Comparison of ENCODE assay signal across 8 cellular contexts in the genomic region with DNA sequence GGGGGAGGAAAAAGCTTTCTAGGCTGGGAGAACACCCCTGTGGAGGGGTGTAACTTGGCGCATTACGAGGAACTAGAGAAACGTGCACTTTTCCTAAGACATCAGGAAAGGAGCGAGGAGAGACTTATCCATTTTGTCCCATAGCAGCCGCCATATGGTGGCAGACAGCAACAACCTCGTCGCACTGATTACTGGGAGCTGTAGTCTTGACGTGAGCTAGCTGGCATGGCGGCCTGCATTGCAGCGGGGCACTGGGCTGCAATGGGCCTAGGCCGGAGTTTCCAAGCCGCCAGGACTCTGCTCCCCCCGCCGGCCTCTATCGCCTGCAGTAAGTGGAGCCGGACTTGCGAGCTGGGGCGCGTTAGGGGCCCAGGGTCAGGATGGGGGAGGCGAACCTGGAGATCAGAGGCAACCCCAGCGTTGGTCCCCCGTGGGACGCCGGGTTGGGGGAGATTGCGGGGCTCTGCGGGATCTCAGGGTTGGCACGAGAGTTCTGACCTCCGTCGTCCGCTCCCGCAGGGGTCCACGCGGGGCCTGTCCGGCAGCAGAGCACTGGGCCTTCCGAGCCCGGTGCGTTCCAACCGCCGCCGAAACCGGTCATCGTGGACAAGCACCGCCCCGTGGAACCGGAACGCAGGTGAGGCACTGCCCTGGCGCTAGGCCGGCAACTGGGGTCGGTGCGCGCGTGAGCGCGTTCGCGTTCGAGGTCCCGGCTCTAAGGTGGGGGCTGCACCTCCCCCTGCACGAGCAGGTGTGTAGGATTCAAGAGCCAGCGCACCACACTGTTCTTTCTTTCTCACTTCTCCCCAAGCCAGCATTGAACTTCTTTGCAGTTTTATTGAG. TPM values are rescaled to one million over a fixed set of nuclear protein-coding genes. Genes with fewer than 3 reads are reported as not detected.
DNase-seq lines count a peak whose midpoint lies in the region; ATAC-seq and TF ChIP-seq lines count a peak whose summit lies in the region.

A gene (plus strand): TSS at position 201 of the 843 bp plus-strand sequence. CDS start 25 bp downstream, at position 226.

- H3K36me3 Mint-ChIP-seq in naive B cell: peaks cover 5 to 8% of the 10 kb centered on the region in 2 donors
- peaks cover 50% of the 10 kb centered on the region for H3K36me3 Mint-ChIP-seq in stimulated activated effector memory CD8-positive, alpha-beta T cell treated with anti-CD3 and anti-CD28 coated beads, Interleukin-12 subunit alpha, Interleukin-12 subunit beta, amount 100 ng/mL, for 72 hours

- H3F3A ChIP-seq in DOHH2 (ENCODE audit: control insufficient read depth, insufficient read depth): no peaks in the 10 kb centered on the region

- H3K27me3 ChIP-seq in DOHH2 (ENCODE audit: control insufficient read depth, low read length): no peaks in the 10 kb centered on the region

- DNase-seq in RPMI7951 (ENCODE audit: low read depth) (peak; percentile 95), activated T-helper 1 cell treated with Interleukin-2 at 50 U/mL for 16 hours (ENCODE audit: low read depth) (peak; percentile 59), fibroblast of gingiva (ENCODE audit: low read depth) (peak; percentile 91), naive B cell (peak; percentile 73)
- peak; percentile 44 to 87 for DNase-seq in stimulated activated effector memory CD8-positive, alpha-beta T cell treated with anti-CD3 and anti-CD28 coated beads, Interleukin-12 subunit alpha, Interleukin-12 subunit beta, amount 100 ng/mL, for 72 hours (ENCODE audit: low spot score in 2 of 2)

- peak within 1 kb of the TSS; percentile 87 for H3K4me3 ChIP-seq in DOHH2 (ENCODE audit: low read length)

- no peaks in the 10 kb centered on the region for H4K20me1 ChIP-seq in DOHH2 (ENCODE audit: control insufficient read depth, insufficient read depth, low read depth, low read length)

- H3K9me2 ChIP-seq in DOHH2 (replicated peaks; ENCODE audit: control insufficient read depth, low read length): no peaks in the 10 kb centered on the region

- H3K27me3 Mint-ChIP-seq in naive B cell: no peaks in the 10 kb centered on the region

- H3K4me1 ChIP-seq in DOHH2 (ENCODE audit: control insufficient read depth, low read length): peaks cover 11% of the 10 kb centered on the region

- H3K36me3 ChIP-seq in DOHH2 (ENCODE audit: control insufficient read depth, low read length) (peaks cover 35% of the 10 kb centered on the region), KOPT-K1 (ENCODE audit: insufficient read depth, low read length) (peaks cover 36% of the 10 kb centered on the region)

- peak within 1 kb of the TSS; percentile 70 for H3K4me2 ChIP-seq in DOHH2 (ENCODE audit: low read length)

- no peak for TF ChIP-seq CTCF in DOHH2 (IDR thresholded peaks at IDR 0.05; ENCODE audit: low read depth, low read length, poor library complexity, severe bottlenecking)

- H3K4me3 Mint-ChIP-seq in naive B cell: peak within 1 kb of the TSS; percentile 91 to 99 (median 96)
- peak within 1 kb of the TSS; percentile 86 for H3K4me3 Mint-ChIP-seq in stimulated activated effector memory CD8-positive, alpha-beta T cell treated with anti-CD3 and anti-CD28 coated beads, Interleukin-12 subunit alpha, Interleukin-12 subunit beta, amount 100 ng/mL, for 72 hours

- peak within 1 kb of the TSS; percentile 41 for H3K27ac ChIP-seq in DOHH2 (ENCODE audit: low read depth, low read length)
- peak within 1 kb of the TSS; percentile 81 for H3K27ac ChIP-seq in KOPT-K1 (ENCODE audit: low read depth, low read length, poor library complexity, severe bottlenecking)

- H3K79me2 ChIP-seq in DOHH2 (ENCODE audit: control insufficient read depth, low read length): peaks cover 45% of the 10 kb centered on the region

- H3K27ac Mint-ChIP-seq in naive B cell: peak within 1 kb of the TSS; percentile 86 to 98 (median 94)
- H3K27ac Mint-ChIP-seq in stimulated activated effector memory CD8-positive, alpha-beta T cell treated with anti-CD3 and anti-CD28 coated beads, Interleukin-12 subunit alpha, Interleukin-12 subunit beta, amount 100 ng/mL, for 72 hours: peak within 1 kb of the TSS; percentile 93

- H3K9me3 ChIP-seq in DOHH2 (ENCODE audit: control insufficient read depth, insufficient read depth, low read length) (no peaks in the 10 kb centered on the region), KOPT-K1 (ENCODE audit: insufficient read depth, low read length, poor library complexity, severe bottlenecking) (no peaks in the 10 kb centered on the region)

- H3K9me3 Mint-ChIP-seq in naive B cell: no peaks in the 10 kb centered on the region
- H3K9me3 Mint-ChIP-seq in stimulated activated effector memory CD8-positive, alpha-beta T cell treated with anti-CD3 and anti-CD28 coated beads, Interleukin-12 subunit alpha, Interleukin-12 subunit beta, amount 100 ng/mL, for 72 hours: no peaks in the 10 kb centered on the region

- peaks cover 15 to 34% (median 22%) of the 10 kb centered on the region in 3 donors for H3K4me1 Mint-ChIP-seq in naive B cell
- H3K4me1 Mint-ChIP-seq in stimulated activated effector memory CD8-positive, alpha-beta T cell treated with anti-CD3 and anti-CD28 coated beads, Interleukin-12 subunit alpha, Interleukin-12 subunit beta, amount 100 ng/mL, for 72 hours: peaks cover 20% of the 10 kb centered on the region

- ATAC-seq in GM21825 (IDR thresholded peaks at IDR 0.05; ENCODE audit: unreplicated experiment) (peak; percentile 96), naive B cell (ENCODE audit: low read depth in 2 of 2) (peak; percentile 92)
- ATAC-seq in stimulated activated effector memory CD8-positive, alpha-beta T cell treated with anti-CD3 and anti-CD28 coated beads, Interleukin-12 subunit alpha, Interleukin-12 subunit beta, amount 100 ng/mL, for 72 hours: peak; percentile 98

RNA-seq across cellular contexts. Expression of the gene that starts here (rescaled TPM):
- total RNA-seq in RPMI7951 (2014; rRNA removed; shearing (Covaris generic)): 51.1 and 57.0 TPM in 2 replicates
- 10 to 100 TPM; 17.3 to 46.9 (median 34.3) TPM for polyA plus RNA-seq in naive B cell (ENCODE audit: low read depth in 6 of 6)

Comparison
In these comparisons a context has a peak if more than half of its experiments do, and no peak if none do; other contexts are left out.
1. Peak in every context shown above with its lines: DNase-seq, ATAC-seq, H3K4me3 ChIP-seq and H3K27ac ChIP-seq.